15 cellular contexts compared by ENCODE assay signal in the genomic region with DNA sequence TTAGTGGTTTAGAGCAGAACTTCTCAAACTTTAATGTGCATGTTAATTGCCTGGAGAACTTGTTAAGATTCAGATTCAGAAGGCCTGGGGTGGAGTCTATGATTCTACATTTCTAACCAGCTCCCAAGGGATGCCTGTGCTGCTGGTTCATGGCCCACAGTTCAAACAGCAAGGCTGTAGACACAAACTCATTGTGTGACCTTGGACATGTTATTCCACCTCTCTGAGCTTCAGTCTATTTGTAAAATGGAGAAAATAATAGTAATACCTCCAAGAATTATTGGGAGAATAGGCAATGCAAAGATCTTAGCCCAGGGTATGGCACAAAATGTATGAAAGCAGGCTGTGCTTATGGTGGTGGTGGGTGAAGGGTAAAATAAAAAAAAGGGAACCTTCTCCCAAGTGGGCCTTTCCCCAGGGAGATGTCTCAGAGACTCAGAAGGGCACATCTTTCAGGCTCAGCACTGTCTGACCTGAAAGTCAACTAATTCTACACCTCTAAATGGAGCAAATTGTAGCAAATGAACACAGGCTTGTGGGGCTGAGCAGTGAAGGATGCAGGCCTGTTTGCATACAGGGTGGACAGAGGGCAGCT.
"Had no signal": no experiment of that assay in that cellular context is flagged by ENCODE, and none has a peak within 500 bp of the region (broad histone marks: within the 10 kb centered on the region; RNA-seq: fewer than 3 reads in every experiment).

No MANE protein-coding gene starts in this region.

- H3K27ac ChIP-seq: colonic mucosa, foreskin keratinocyte, left lung, neutrophil had no signal

- FAIRE-seq: keratinocyte, small intestine, urothelium cell line had no signal

- H3K4me1 ChIP-seq: colonic mucosa, foreskin keratinocyte, left lung had no signal

- H3K36me3 ChIP-seq: colonic mucosa, left lung, neutrophil had no signal

- H3K9me3 ChIP-seq: colonic mucosa, left lung, neutrophil had no signal

- H3K27me3 ChIP-seq: colonic mucosa, foreskin keratinocyte, left lung, neutrophil had no signal

- DNase-seq: colonic mucosa; dermis blood vessel endothelial cell; immature natural killer cell; left lung; naive B cell; nephron progenitor cell; posterior cingulate gyrus; small intestine; stimulated activated CD4-positive, alpha-beta T cell treated with anti-CD3 and anti-CD28 coated beads, Interleukin-12 subunit alpha, Interleukin-12 subunit beta, amount 100 ng/mL, for 4 hours; stimulated activated naive CD4-positive, alpha-beta T cell treated with Interleukin-2 at 50 U/mL for 16 hours had no signal

- ATAC-seq: foreskin keratinocyte had no signal

- H3K4me3 ChIP-seq: colonic mucosa, left lung, lung had no signal
